28 cellular contexts compared by ENCODE assay signal in genomic region chr13:100273138-100273537, GRCh38.
"Had no signal": no experiment of that assay in that cellular context is flagged by ENCODE, and none has a peak within 500 bp of the region (broad histone marks: within the 10 kb centered on the region; RNA-seq: fewer than 3 reads in every experiment).

No MANE protein-coding gene starts in this region.

- H3K36me3 ChIP-seq: colonic mucosa had no signal

- ATAC-seq: effector memory CD8-positive, alpha-beta T cell; esophagus mucosa; gastrocnemius medialis; heart right ventricle; left lung; left ventricle myocardium superior; lower lobe of right lung had no signal

- H3K27me3 Mint-ChIP-seq: dendritic cell treated with granulocyte-macrophage colony-stimulating factor and Interleukin-4, amounts not matched to agents 40 ng/mL and 50 ng/mL, for 4 days; effector memory CD8-positive, alpha-beta T cell; naive thymus-derived CD4-positive, alpha-beta T cell had no signal

- H3K27me3 ChIP-seq: colonic mucosa, esophagus squamous epithelium, gastrocnemius medialis, heart right ventricle, left lung had no signal

- FAIRE-seq: endometrium had no signal

- H3K4me1 ChIP-seq: colonic mucosa, esophagus squamous epithelium, gastrocnemius medialis, left lung, lower lobe of right lung had no signal

- H3K9me3 ChIP-seq: colonic mucosa, esophagus squamous epithelium, gastrocnemius medialis, heart right ventricle, left lung, lower lobe of right lung had no signal

- H3K4me3 ChIP-seq: colonic mucosa, esophagus squamous epithelium, gastrocnemius medialis, heart right ventricle, left lung, lower lobe of right lung had no signal

- H3K4me1 Mint-ChIP-seq: naive thymus-derived CD4-positive, alpha-beta T cell had no signal

- H3K4me3 Mint-ChIP-seq: dendritic cell treated with granulocyte-macrophage colony-stimulating factor and Interleukin-4, amounts not matched to agents 40 ng/mL and 50 ng/mL, for 4 days; effector memory CD8-positive, alpha-beta T cell; endodermal cell; immature natural killer cell; mesothelial cell of epicardium; naive thymus-derived CD4-positive, alpha-beta T cell had no signal

- H3K9me3 Mint-ChIP-seq: dendritic cell treated with granulocyte-macrophage colony-stimulating factor and Interleukin-4, amounts not matched to agents 40 ng/mL and 50 ng/mL, for 4 days; effector memory CD8-positive, alpha-beta T cell; endodermal cell; immature natural killer cell; mesothelial cell of epicardium; naive thymus-derived CD4-positive, alpha-beta T cell had no signal

- DNase-seq: colonic mucosa; cortex of kidney; effector CD8-positive, alpha-beta T cell; effector memory CD8-positive, alpha-beta T cell; endodermal cell; erythroblast; esophagus squamous epithelium; foreskin fibroblast; foreskin melanocyte; gastrocnemius medialis; glutamatergic neuron; head of caudate nucleus; heart right ventricle; hippocampal formation; immature natural killer cell; islet precursor cell; kidney; kidney glomerular epithelial cell; left lung; left ventricle myocardium superior; lower lobe of right lung; mesenchymal stem cell; naive thymus-derived CD4-positive, alpha-beta T cell had no signal

- H3K27ac ChIP-seq: colonic mucosa, epithelial cell of prostate, esophagus squamous epithelium, gastrocnemius medialis, heart right ventricle, left lung, lower lobe of right lung had no signal

- H3K27ac Mint-ChIP-seq: dendritic cell treated with granulocyte-macrophage colony-stimulating factor and Interleukin-4, amounts not matched to agents 40 ng/mL and 50 ng/mL, for 4 days; effector memory CD8-positive, alpha-beta T cell; endodermal cell; mesothelial cell of epicardium; naive thymus-derived CD4-positive, alpha-beta T cell had no signal
